Comparison of ENCODE assay signal across 8 cellular contexts in genomic region chr16:85448557-85449194, GRCh38.
DNase-seq lines count a peak whose midpoint lies in the region; ATAC-seq and TF ChIP-seq lines count a peak whose summit lies in the region.

No MANE protein-coding gene starts in this region.

- H3K27me3 Mint-ChIP-seq in Caco-2 (ENCODE audit: insufficient read depth, unreplicated experiment) = no peaks in the 10 kb centered on the region

- CTCF ChIA-PET in Caco-2 (lab: Charles Lee) = interaction anchor here (0.6 to 3.3 kb wide), 13 partner anchors 12 to 334 kb away, joined by 3 to 18 read pairs (median 5); no protein-coding TSS in a partner anchor

- H3K4me3 Mint-ChIP-seq in Caco-2 (ENCODE audit: unreplicated experiment) = peak overlapping the region; percentile 57

- no peaks in the 10 kb centered on the region for H3K9me3 Mint-ChIP-seq in Caco-2 (ENCODE audit: unreplicated experiment)

- peak overlapping the region; percentile 24 to 47 for H3K9ac ChIP-seq in mucosa of rectum (ENCODE audit: low read depth in 1 of 2, low read length in 2 of 2)

- H3K4me1 ChIP-seq in Caco-2 (peaks cover 45% of the 10 kb centered on the region), mucosa of rectum (ENCODE audit: control insufficient read depth in 2 of 2, insufficient read depth in 2 of 2, low read length in 2 of 2) (peaks cover 65 to 71% of the 10 kb centered on the region in 2 donors), right cardiac atrium (ENCODE audit: control insufficient read depth, insufficient read depth, low read length) (no peaks in the 10 kb centered on the region)

- H3K36me3 ChIP-seq in Caco-2 (ENCODE audit: control insufficient read depth, insufficient read depth, low read length) (no peaks in the 10 kb centered on the region), mucosa of rectum (ENCODE audit: control insufficient read depth in 2 of 2, insufficient read depth in 2 of 2, low read length in 2 of 2) (no peaks in the 10 kb centered on the region)

- TF ChIP-seq POLR2A in erythroblast (IDR thresholded peaks at IDR 0.05; ENCODE audit: low read length) = no peak

- TF ChIP-seq CTCF in Caco-2 (IDR thresholded peaks at IDR 0.05; ENCODE audit: insufficient read depth in 1 of 2, low read depth in 1 of 2, low read length in 1 of 2, severe bottlenecking in 1 of 2, unreplicated experiment in 1 of 2) = no peak

- H3K9me3 ChIP-seq in Caco-2 (no peaks in the 10 kb centered on the region), mucosa of rectum (ENCODE audit: control insufficient read depth in 2 of 2, low read length in 2 of 2) (no peaks in the 10 kb centered on the region), right cardiac atrium (ENCODE audit: control insufficient read depth, low read length) (no peaks in the 10 kb centered on the region)

- H3K4me3 ChIP-seq in Caco-2 (ENCODE audit: low read depth, low read length) (0 out of 2 replicates have a peak overlapping the region, but pooled peaks have one; percentile 1), mucosa of rectum (ENCODE audit: low read length in 2 of 2) (no peak overlapping the region), right cardiac atrium (ENCODE audit: low read length) (no peak overlapping the region)

- DNase-seq in Caco-2 = peak; percentile 91 to 92
- peak; percentile 96 for DNase-seq in NCI-H146 (lab: John Stamatoyannopoulos, UW)
- peak; percentile 41 for DNase-seq in activated CD4-positive, alpha-beta T cell treated with anti-CD3 and anti-CD28 coated beads, Interleukin-2, amount 50 U/mL, for 1 hour
- DNase-seq in right cardiac atrium = no peak
- DNase-seq in erythroblast (lab: John Stamatoyannopoulos, UW) = no peak
- no peak for DNase-seq in nucleus accumbens (lab: John Stamatoyannopoulos, UW)

- 55% methylated on average over 30 of the region's 30 CpGs for WGBS in right cardiac atrium

- H3K27ac Mint-ChIP-seq in Caco-2 (ENCODE audit: unreplicated experiment) = peak overlapping the region; percentile 77

- H3K36me3 Mint-ChIP-seq in Caco-2 (ENCODE audit: insufficient read depth, unreplicated experiment) = no peaks in the 10 kb centered on the region

- intact Hi-C loops in Caco-2 (cut with micrococcal nuclease; ENCODE audit: unreplicated experiment) (loop anchor here (1.0 to 5.0 kb wide), 3 partner anchors 58 to 304 kb away; partner anchors contain the start of gene C16orf74), right cardiac atrium (cut with DNase I) (no loop called here)

- POLR2A ChIA-PET in Caco-2 (lab: Charles Lee) = interaction anchor here (0.7 to 2.3 kb wide), 3 partner anchors 12 to 87 kb away, joined by 4 to 21 read pairs (median 4); no protein-coding TSS in a partner anchor

- no peak for ATAC-seq in right cardiac atrium
- no peak for ATAC-seq in HG02840 (IDR thresholded peaks at IDR 0.05; ENCODE audit: low FRiP score, unreplicated experiment)

- H3K4me1 Mint-ChIP-seq in Caco-2 (ENCODE audit: low read depth, unreplicated experiment) = peaks cover 12% of the 10 kb centered on the region

- H3K27me3 ChIP-seq in Caco-2 (replicated peaks; ENCODE audit: control insufficient read depth, insufficient read depth, low read length) (no peaks in the 10 kb centered on the region), mucosa of rectum (ENCODE audit: control insufficient read depth in 2 of 2, insufficient read depth in 2 of 2, low read length in 2 of 2) (no peaks in the 10 kb centered on the region), right cardiac atrium (ENCODE audit: control insufficient read depth, insufficient read depth) (no peaks in the 10 kb centered on the region)

- H3K27ac ChIP-seq in mucosa of rectum (ENCODE audit: low read depth in 2 of 2, low read length in 2 of 2) = peak overlapping the region; percentile 77 to 81
- H3K27ac ChIP-seq in right cardiac atrium (ENCODE audit: low read length) = no peak overlapping the region

- BruUV-seq in Caco-2 (replicated peaks; lab: Mats Ljungman, UMichigan) = no TSS peak

Comparison
In these comparisons a context has a peak if more than half of its experiments do, and no peak if none do; other contexts are left out.
1. DNase-seq: peak in Caco-2 (2 of 2), NCI-H146 (single experiment) and activated CD4-positive, alpha-beta T cell treated with anti-CD3 and anti-CD28 coated beads, Interleukin-2, amount 50 U/mL, for 1 hour (single experiment); none in right cardiac atrium (0 of 3), erythroblast (0 of 2) and nucleus accumbens (0 of 56).